In the genomic region with DNA sequence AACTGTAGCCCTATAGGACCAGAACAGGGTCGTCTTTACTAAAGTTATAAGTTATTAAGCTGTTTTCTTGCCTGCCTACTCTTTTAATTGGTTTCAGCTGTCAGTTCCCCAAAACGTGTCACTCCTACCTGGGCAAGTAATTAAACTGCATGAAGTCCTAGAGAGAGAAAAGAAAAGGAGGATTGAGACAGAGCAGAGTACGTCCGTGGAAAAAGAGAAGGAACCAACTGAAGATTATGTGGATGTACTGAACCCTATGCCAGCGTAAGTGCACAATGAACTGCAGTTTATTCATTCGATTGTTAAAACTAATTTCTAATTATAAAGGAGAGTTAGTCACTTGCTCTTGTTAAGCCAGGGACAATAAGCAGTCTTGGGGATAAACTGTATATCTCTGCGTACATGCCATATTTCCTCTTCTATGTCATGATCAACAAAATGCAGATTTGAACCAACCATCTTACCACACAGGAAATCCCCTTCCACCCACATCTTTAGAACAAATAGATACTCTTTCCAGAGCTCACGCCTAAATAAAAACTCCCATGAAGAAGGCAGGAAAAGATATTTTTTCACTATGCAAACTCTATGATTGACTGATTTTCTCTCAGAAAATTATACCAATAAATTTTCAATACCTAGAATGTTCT, we compare ENCODE assay signal across 1 cellular context.
TF ChIP-seq lines count a peak whose summit lies in the region.

No MANE protein-coding gene starts in this region.

TF ChIP-seq in GM23338, 12 proteins besides CTCF, POLR2A, EP300 and RAD21:
- TF ChIP-seq, protein P1, sequence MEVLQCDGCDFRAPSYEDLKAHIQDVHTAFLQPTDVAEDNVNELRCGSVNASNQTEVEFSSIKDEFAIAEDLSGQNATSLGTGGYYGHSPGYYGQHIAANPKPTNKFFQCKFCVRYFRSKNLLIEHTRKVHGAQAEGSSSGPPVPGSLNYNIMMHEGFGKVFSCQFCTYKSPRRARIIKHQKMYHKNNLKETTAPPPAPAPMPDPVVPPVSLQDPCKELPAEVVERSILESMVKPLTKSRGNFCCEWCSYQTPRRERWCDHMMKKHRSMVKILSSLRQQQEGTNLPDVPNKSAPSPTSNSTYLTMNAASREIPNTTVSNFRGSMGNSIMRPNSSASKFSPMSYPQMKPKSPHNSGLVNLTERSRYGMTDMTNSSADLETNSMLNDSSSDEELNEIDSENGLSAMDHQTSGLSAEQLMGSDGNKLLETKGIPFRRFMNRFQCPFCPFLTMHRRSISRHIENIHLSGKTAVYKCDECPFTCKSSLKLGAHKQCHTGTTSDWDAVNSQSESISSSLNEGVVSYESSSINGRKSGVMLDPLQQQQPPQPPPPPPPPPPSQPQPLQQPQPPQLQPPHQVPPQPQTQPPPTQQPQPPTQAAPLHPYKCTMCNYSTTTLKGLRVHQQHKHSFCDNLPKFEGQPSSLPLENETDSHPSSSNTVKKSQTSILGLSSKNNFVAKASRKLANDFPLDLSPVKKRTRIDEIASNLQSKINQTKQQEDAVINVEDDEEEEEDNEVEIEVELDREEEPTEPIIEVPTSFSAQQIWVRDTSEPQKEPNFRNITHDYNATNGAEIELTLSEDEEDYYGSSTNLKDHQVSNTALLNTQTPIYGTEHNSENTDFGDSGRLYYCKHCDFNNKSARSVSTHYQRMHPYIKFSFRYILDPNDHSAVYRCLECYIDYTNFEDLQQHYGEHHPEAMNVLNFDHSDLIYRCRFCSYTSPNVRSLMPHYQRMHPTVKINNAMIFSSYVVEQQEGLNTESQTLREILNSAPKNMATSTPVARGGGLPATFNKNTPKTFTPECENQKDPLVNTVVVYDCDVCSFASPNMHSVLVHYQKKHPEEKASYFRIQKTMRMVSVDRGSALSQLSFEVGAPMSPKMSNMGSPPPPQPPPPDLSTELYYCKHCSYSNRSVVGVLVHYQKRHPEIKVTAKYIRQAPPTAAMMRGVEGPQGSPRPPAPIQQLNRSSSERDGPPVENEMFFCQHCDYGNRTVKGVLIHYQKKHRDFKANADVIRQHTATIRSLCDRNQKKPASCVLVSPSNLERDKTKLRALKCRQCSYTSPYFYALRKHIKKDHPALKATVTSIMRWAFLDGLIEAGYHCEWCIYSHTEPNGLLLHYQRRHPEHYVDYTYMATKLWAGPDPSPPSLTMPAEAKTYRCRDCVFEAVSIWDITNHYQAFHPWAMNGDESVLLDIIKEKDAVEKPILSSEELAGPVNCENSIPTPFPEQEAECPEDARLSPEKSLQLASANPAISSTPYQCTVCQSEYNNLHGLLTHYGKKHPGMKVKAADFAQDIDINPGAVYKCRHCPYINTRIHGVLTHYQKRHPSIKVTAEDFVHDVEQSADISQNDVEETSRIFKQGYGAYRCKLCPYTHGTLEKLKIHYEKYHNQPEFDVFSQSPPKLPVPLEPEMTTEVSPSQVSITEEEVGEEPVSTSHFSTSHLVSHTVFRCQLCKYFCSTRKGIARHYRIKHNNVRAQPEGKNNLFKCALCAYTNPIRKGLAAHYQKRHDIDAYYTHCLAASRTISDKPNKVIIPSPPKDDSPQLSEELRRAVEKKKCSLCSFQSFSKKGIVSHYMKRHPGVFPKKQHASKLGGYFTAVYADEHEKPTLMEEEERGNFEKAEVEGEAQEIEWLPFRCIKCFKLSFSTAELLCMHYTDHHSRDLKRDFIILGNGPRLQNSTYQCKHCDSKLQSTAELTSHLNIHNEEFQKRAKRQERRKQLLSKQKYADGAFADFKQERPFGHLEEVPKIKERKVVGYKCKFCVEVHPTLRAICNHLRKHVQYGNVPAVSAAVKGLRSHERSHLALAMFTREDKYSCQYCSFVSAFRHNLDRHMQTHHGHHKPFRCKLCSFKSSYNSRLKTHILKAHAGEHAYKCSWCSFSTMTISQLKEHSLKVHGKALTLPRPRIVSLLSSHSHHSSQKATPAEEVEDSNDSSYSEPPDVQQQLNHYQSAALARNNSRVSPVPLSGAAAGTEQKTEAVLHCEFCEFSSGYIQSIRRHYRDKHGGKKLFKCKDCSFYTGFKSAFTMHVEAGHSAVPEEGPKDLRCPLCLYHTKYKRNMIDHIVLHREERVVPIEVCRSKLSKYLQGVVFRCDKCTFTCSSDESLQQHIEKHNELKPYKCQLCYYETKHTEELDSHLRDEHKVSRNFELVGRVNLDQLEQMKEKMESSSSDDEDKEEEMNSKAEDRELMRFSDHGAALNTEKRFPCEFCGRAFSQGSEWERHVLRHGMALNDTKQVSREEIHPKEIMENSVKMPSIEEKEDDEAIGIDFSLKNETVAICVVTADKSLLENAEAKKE (CRISPR knock-in tag; IDR thresholded peaks at IDR 0.05) = no peak
- TF ChIP-seq NANOG (IDR thresholded peaks at IDR 0.05; ENCODE audit: borderline replicate concordance) = no peak
- TF ChIP-seq EZH2 (IDR thresholded peaks at IDR 0.05; ENCODE audit: low read depth, unreplicated experiment) = no peak
- TF ChIP-seq EZH2phosphoT487 (IDR thresholded peaks at IDR 0.05; ENCODE audit: unreplicated experiment) = no peak
- no peak for TF ChIP-seq STAT1 (IDR thresholded peaks at IDR 0.05; ENCODE audit: unreplicated experiment)
- TF ChIP-seq ZNF114 (CRISPR knock-in tag; IDR thresholded peaks at IDR 0.05) = no peak
- TF ChIP-seq ZNF331 (CRISPR knock-in tag; IDR thresholded peaks at IDR 0.05; ENCODE audit: low read depth) = no peak
- TF ChIP-seq CREB1 (CRISPR knock-in tag; IDR thresholded peaks at IDR 0.05; ENCODE audit: low read depth) = no peak
- TF ChIP-seq JUNB (IDR thresholded peaks at IDR 0.05; ENCODE audit: unreplicated experiment) = no peak
- TF ChIP-seq, protein P2, sequence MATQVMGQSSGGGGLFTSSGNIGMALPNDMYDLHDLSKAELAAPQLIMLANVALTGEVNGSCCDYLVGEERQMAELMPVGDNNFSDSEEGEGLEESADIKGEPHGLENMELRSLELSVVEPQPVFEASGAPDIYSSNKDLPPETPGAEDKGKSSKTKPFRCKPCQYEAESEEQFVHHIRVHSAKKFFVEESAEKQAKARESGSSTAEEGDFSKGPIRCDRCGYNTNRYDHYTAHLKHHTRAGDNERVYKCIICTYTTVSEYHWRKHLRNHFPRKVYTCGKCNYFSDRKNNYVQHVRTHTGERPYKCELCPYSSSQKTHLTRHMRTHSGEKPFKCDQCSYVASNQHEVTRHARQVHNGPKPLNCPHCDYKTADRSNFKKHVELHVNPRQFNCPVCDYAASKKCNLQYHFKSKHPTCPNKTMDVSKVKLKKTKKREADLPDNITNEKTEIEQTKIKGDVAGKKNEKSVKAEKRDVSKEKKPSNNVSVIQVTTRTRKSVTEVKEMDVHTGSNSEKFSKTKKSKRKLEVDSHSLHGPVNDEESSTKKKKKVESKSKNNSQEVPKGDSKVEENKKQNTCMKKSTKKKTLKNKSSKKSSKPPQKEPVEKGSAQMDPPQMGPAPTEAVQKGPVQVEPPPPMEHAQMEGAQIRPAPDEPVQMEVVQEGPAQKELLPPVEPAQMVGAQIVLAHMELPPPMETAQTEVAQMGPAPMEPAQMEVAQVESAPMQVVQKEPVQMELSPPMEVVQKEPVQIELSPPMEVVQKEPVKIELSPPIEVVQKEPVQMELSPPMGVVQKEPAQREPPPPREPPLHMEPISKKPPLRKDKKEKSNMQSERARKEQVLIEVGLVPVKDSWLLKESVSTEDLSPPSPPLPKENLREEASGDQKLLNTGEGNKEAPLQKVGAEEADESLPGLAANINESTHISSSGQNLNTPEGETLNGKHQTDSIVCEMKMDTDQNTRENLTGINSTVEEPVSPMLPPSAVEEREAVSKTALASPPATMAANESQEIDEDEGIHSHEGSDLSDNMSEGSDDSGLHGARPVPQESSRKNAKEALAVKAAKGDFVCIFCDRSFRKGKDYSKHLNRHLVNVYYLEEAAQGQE (IDR thresholded peaks at IDR 0.05; ENCODE audit: unreplicated experiment) = no peak
- no peak for TF ChIP-seq POLR2AphosphoS5 (IDR thresholded peaks at IDR 0.05; ENCODE audit: low read depth)
- TF ChIP-seq, protein P3, sequence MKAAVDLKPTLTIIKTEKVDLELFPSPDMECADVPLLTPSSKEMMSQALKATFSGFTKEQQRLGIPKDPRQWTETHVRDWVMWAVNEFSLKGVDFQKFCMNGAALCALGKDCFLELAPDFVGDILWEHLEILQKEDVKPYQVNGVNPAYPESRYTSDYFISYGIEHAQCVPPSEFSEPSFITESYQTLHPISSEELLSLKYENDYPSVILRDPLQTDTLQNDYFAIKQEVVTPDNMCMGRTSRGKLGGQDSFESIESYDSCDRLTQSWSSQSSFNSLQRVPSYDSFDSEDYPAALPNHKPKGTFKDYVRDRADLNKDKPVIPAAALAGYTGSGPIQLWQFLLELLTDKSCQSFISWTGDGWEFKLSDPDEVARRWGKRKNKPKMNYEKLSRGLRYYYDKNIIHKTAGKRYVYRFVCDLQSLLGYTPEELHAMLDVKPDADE (IDR thresholded peaks at IDR 0.05) = no peak
TF ChIP-seq in GM23338: peak in this region for 0.
